In the genomic region with DNA sequence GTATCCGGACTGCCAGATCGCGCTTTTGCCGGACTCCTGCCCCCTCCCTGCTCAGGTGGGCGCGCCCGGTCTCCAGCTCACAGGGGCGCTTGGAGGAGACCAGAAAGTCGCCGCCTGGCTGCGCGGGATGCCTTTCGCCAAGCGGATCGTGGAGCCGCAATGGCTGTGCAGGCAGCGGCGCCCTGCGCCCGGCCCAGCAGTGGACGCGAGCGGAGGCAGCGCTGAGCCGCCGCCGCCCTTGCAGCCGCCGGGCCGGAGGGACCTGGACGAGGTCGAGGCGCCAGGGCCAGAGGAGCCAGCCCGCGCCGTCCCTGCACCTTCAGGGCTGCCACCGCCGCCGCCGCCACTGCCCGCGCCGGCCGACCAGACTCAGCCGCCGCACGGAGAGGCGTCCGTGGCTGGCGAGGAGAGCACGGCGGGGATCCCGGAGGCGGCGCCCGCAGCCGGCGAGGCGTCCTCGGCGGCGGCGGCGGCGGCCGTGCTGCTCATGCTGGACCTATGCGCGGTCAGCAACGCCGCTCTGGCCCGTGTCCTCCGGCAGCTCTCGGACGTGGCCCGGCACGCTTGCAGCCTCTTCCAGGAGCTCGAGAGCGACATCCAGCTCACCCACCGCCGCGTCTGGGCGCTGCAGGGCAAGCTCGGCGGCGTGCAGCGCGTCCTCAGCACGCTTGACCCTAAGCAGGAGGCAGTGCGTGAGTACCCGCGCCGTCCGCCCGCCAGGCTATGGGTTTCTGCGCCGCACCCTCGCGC, we compare ENCODE assay signal across 1 cellular context.
TF ChIP-seq lines count a peak whose summit lies in the region.

No MANE protein-coding gene starts in this region.

TF ChIP-seq in WTC11, 78 proteins besides CTCF, POLR2A, EP300 and RAD21 (continued from another document):
- TF ChIP-seq, protein P1, sequence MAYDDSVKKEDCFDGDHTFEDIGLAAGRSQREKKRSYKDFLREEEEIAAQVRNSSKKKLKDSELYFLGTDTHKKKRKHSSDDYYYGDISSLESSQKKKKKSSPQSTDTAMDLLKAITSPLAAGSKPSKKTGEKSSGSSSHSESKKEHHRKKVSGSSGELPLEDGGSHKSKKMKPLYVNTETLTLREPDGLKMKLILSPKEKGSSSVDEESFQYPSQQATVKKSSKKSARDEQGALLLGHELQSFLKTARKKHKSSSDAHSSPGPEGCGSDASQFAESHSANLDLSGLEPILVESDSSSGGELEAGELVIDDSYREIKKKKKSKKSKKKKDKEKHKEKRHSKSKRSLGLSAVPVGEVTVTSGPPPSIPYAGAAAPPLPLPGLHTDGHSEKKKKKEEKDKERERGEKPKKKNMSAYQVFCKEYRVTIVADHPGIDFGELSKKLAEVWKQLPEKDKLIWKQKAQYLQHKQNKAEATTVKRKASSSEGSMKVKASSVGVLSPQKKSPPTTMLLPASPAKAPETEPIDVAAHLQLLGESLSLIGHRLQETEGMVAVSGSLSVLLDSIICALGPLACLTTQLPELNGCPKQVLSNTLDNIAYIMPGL (CRISPR knock-in tag; IDR thresholded peaks at IDR 0.05), result no peak
- TF ChIP-seq ZNF263 (CRISPR knock-in tag; IDR thresholded peaks at IDR 0.05; ENCODE audit: low read depth) (no peak), SMAD3 (CRISPR knock-in tag; IDR thresholded peaks at IDR 0.05; ENCODE audit: borderline replicate concordance) (no peak), ZNF416 (CRISPR knock-in tag; IDR thresholded peaks at IDR 0.05) (no peak), ZNF219 (CRISPR knock-in tag; IDR thresholded peaks at IDR 0.05; ENCODE audit: borderline replicate concordance) (no peak), GABPB1 (CRISPR knock-in tag; IDR thresholded peaks at IDR 0.05) (no peak), GTF2I (CRISPR knock-in tag; conservative IDR thresholded peaks at IDR 0.05) (no peak), ZNF671 (CRISPR knock-in tag; IDR thresholded peaks at IDR 0.05) (no peak), SOX15 (CRISPR knock-in tag; IDR thresholded peaks at IDR 0.05) (no peak), GRHL2 (CRISPR knock-in tag; IDR thresholded peaks at IDR 0.05; ENCODE audit: insufficient replicate concordance, severe bottlenecking) (no peak), NR2C2 (CRISPR knock-in tag; IDR thresholded peaks at IDR 0.05) (no peak), TCF7 (CRISPR knock-in tag; IDR thresholded peaks at IDR 0.05; ENCODE audit: low read depth) (no peak)
- TF ChIP-seq, protein P2, sequence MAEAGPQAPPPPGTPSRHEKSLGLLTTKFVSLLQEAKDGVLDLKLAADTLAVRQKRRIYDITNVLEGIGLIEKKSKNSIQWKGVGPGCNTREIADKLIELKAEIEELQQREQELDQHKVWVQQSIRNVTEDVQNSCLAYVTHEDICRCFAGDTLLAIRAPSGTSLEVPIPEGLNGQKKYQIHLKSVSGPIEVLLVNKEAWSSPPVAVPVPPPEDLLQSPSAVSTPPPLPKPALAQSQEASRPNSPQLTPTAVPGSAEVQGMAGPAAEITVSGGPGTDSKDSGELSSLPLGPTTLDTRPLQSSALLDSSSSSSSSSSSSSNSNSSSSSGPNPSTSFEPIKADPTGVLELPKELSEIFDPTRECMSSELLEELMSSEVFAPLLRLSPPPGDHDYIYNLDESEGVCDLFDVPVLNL (CRISPR knock-in tag; IDR thresholded peaks at IDR 0.05; ENCODE audit: borderline replicate concordance, low read depth), result no peak
- TF ChIP-seq, protein P3, sequence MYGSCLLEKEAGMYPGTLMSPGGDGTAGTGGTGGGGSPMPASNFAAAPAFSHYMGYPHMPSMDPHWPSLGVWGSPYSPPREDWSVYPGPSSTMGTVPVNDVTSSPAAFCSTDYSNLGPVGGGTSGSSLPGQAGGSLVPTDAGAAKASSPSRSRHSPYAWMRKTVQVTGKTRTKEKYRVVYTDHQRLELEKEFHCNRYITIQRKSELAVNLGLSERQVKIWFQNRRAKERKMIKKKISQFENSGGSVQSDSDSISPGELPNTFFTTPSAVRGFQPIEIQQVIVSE (CRISPR knock-in tag; IDR thresholded peaks at IDR 0.05; ENCODE audit: borderline replicate concordance), result no peak
